1 cellular context compared by ENCODE assay signal in genomic region chr2:73176881-73177644, GRCh38.
A peak's percentile ranks its signal among the peaks of the same experiment; 100 is the strongest.
TF ChIP-seq lines count a peak whose summit lies in the region.

No MANE protein-coding gene starts in this region.

TF ChIP-seq in HEK293, 187 proteins besides CTCF, POLR2A, EP300 and RAD21 (continued from another document):
- TF ChIP-seq, protein P1, sequence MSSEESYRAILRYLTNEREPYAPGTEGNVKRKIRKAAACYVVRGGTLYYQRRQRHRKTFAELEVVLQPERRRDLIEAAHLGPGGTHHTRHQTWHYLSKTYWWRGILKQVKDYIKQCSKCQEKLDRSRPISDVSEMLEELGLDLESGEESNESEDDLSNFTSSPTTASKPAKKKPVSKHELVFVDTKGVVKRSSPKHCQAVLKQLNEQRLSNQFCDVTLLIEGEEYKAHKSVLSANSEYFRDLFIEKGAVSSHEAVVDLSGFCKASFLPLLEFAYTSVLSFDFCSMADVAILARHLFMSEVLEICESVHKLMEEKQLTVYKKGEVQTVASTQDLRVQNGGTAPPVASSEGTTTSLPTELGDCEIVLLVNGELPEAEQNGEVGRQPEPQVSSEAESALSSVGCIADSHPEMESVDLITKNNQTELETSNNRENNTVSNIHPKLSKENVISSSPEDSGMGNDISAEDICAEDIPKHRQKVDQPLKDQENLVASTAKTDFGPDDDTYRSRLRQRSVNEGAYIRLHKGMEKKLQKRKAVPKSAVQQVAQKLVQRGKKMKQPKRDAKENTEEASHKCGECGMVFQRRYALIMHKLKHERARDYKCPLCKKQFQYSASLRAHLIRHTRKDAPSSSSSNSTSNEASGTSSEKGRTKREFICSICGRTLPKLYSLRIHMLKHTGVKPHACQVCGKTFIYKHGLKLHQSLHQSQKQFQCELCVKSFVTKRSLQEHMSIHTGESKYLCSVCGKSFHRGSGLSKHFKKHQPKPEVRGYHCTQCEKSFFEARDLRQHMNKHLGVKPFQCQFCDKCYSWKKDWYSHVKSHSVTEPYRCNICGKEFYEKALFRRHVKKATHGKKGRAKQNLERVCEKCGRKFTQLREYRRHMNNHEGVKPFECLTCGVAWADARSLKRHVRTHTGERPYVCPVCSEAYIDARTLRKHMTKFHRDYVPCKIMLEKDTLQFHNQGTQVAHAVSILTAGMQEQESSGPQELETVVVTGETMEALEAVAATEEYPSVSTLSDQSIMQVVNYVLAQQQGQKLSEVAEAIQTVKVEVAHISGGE (tag by site-specific recombination; conservative IDR thresholded peaks at IDR 0.05; ENCODE audit: low read depth): 0 out of 2 replicates have a peak, but pooled peaks have one; percentile 14
- TF ChIP-seq, protein P2, sequence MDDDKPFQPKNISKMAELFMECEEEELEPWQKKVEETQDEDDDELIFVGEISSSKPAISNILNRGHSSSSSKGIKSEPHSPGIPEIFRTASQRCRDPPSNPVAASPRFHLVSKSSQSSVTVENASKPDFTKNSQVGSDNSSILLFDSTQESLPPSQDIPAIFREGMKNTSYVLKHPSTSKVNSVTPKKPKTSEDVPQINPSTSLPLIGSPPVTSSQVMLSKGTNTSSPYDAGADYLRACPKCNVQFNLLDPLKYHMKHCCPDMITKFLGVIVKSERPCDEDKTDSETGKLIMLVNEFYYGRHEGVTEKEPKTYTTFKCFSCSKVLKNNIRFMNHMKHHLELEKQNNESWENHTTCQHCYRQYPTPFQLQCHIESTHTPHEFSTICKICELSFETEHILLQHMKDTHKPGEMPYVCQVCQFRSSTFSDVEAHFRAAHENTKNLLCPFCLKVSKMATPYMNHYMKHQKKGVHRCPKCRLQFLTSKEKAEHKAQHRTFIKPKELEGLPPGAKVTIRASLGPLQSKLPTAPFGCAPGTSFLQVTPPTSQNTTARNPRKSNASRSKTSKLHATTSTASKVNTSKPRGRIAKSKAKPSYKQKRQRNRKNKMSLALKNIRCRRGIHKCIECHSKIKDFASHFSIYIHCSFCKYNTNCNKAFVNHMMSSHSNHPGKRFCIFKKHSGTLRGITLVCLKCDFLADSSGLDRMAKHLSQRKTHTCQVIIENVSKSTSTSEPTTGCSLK (tag by site-specific recombination; IDR thresholded peaks at IDR 0.05): no peak
- peak; percentile 72; the same call in 1 of the 2 replicates for TF ChIP-seq ZNF2 (tag by site-specific recombination; IDR thresholded peaks at IDR 0.05)
- peak; percentile 83; the same call in 1 of the 2 replicates for TF ChIP-seq ZBTB10 (tag by site-specific recombination; IDR thresholded peaks at IDR 0.05)
- peak; percentile 79; the same call in 1 of the 2 replicates for TF ChIP-seq ZXDB (tag by site-specific recombination; IDR thresholded peaks at IDR 0.05)
- no peak for TF ChIP-seq ZNF426 (tag by site-specific recombination; IDR thresholded peaks at IDR 0.05)
- TF ChIP-seq HOXA7 (CRISPR knock-in tag; IDR thresholded peaks at IDR 0.05; ENCODE audit: borderline replicate concordance): no peak
- no peak for TF ChIP-seq ZNF350 (tag by site-specific recombination; IDR thresholded peaks at IDR 0.05)
- TF ChIP-seq ZNF132 (tag by site-specific recombination; IDR thresholded peaks at IDR 0.05; ENCODE audit: borderline replicate concordance): no peak
- peak; percentile 89 for TF ChIP-seq SP3 (tag by site-specific recombination; IDR thresholded peaks at IDR 0.05)
- TF ChIP-seq, protein P3, sequence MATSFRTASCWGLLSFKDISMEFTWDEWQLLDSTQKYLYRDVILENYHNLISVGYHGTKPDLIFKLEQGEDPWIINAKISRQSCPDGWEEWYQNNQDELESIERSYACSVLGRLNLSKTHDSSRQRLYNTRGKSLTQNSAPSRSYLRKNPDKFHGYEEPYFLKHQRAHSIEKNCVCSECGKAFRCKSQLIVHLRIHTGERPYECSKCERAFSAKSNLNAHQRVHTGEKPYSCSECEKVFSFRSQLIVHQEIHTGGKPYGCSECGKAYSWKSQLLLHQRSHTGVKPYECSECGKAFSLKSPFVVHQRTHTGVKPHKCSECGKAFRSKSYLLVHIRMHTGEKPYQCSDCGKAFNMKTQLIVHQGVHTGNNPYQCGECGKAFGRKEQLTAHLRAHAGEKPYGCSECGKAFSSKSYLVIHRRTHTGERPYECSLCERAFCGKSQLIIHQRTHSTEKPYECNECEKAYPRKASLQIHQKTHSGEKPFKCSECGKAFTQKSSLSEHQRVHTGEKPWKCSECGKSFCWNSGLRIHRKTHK (tag by site-specific recombination; IDR thresholded peaks at IDR 0.05): no peak
- peak; percentile 77 for TF ChIP-seq ZIC2 (tag by site-specific recombination; IDR thresholded peaks at IDR 0.05)
- no peak for TF ChIP-seq ZNF768 (tag by site-specific recombination; IDR thresholded peaks at IDR 0.05)
- TF ChIP-seq GLIS2 (tag by site-specific recombination; IDR thresholded peaks at IDR 0.05): peak; percentile 56
- no peak for TF ChIP-seq ZSCAN16 (tag by site-specific recombination; IDR thresholded peaks at IDR 0.05)
- peak; percentile 53 for TF ChIP-seq ZFHX2 (tag by site-specific recombination; conservative IDR thresholded peaks at IDR 0.05)
- peak; percentile 42 for TF ChIP-seq PRDM10 (tag by site-specific recombination; IDR thresholded peaks at IDR 0.05)
- TF ChIP-seq ZNF777 (tag by site-specific recombination; IDR thresholded peaks at IDR 0.05; ENCODE audit: borderline replicate concordance): peak; percentile 29; the same call in 1 of the 2 replicates
- no peak for TF ChIP-seq GFI1B (tag by site-specific recombination; IDR thresholded peaks at IDR 0.05)
- peak; percentile 62 for TF ChIP-seq ZNF335 (tag by site-specific recombination; conservative IDR thresholded peaks at IDR 0.05)
- no peak for TF ChIP-seq ZNF623 (tag by site-specific recombination; IDR thresholded peaks at IDR 0.05)
- TF ChIP-seq ZNF830 (tag by site-specific recombination; IDR thresholded peaks at IDR 0.05; ENCODE audit: low read depth): no peak
- TF ChIP-seq, protein P4, sequence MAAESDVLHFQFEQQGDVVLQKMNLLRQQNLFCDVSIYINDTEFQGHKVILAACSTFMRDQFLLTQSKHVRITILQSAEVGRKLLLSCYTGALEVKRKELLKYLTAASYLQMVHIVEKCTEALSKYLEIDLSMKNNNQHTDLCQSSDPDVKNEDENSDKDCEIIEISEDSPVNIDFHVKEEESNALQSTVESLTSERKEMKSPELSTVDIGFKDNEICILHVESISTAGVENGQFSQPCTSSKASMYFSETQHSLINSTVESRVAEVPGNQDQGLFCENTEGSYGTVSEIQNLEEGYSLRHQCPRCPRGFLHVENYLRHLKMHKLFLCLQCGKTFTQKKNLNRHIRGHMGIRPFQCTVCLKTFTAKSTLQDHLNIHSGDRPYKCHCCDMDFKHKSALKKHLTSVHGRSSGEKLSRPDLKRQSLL (tag by site-specific recombination; IDR thresholded peaks at IDR 0.05): 0 out of 2 replicates have a peak, but pooled peaks have one; percentile 18
- no peak for TF ChIP-seq RBAK (tag by site-specific recombination; IDR thresholded peaks at IDR 0.05)
- TF ChIP-seq ZNF24 (tag by site-specific recombination; IDR thresholded peaks at IDR 0.05): peak; percentile 67
- TF ChIP-seq ZSCAN30 (tag by site-specific recombination; IDR thresholded peaks at IDR 0.05): peak; percentile 77
- TF ChIP-seq YY1 (tag by site-specific recombination; IDR thresholded peaks at IDR 0.05): no peak
- TF ChIP-seq, protein P5, sequence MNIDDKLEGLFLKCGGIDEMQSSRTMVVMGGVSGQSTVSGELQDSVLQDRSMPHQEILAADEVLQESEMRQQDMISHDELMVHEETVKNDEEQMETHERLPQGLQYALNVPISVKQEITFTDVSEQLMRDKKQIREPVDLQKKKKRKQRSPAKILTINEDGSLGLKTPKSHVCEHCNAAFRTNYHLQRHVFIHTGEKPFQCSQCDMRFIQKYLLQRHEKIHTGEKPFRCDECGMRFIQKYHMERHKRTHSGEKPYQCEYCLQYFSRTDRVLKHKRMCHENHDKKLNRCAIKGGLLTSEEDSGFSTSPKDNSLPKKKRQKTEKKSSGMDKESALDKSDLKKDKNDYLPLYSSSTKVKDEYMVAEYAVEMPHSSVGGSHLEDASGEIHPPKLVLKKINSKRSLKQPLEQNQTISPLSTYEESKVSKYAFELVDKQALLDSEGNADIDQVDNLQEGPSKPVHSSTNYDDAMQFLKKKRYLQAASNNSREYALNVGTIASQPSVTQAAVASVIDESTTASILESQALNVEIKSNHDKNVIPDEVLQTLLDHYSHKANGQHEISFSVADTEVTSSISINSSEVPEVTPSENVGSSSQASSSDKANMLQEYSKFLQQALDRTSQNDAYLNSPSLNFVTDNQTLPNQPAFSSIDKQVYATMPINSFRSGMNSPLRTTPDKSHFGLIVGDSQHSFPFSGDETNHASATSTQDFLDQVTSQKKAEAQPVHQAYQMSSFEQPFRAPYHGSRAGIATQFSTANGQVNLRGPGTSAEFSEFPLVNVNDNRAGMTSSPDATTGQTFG (tag by site-specific recombination; IDR thresholded peaks at IDR 0.05; ENCODE audit: borderline replicate concordance): no peak
- TF ChIP-seq PRDM1 (tag by site-specific recombination; IDR thresholded peaks at IDR 0.05): no peak
- 0 out of 2 replicates have a peak, but pooled peaks have one; percentile 35 for TF ChIP-seq ZSCAN23 (tag by site-specific recombination; IDR thresholded peaks at IDR 0.05)
- TF ChIP-seq KLF16 (tag by site-specific recombination; IDR thresholded peaks at IDR 0.05): peak; percentile 99
- TF ChIP-seq GLI4 (tag by site-specific recombination; IDR thresholded peaks at IDR 0.05): no peak
- peak; percentile 53; the same call in 1 of the 2 replicates for TF ChIP-seq ZNF394 (tag by site-specific recombination; IDR thresholded peaks at IDR 0.05; ENCODE audit: borderline replicate concordance)
- TF ChIP-seq ZNF184 (tag by site-specific recombination; IDR thresholded peaks at IDR 0.05): no peak
TF ChIP-seq in HEK293: peak in this region for 60.
